In genomic region chr16:10182186-10182683, GRCh38 we compare ENCODE assay signal across 9 cellular contexts. TPM values are rescaled to one million over a fixed set of nuclear protein-coding genes. Genes with fewer than 3 reads are reported as not detected.
DNase-seq lines count a peak whose midpoint lies in the region; TF ChIP-seq lines count a peak whose summit lies in the region.
"Had no signal": no experiment of that assay in that cellular context is flagged by ENCODE, and none has a peak within 500 bp of the region (broad histone marks: within the 10 kb centered on the region; RNA-seq: fewer than 3 reads in every experiment).

Gene GRIN2A (minus strand): TSS chr16:10182428. CDS start chr16:10180411, 2,017 bp downstream.

- H3K9me2 ChIP-seq in MM.1S (replicated peaks; ENCODE audit: insufficient read depth, low read length), result no peaks in the 10 kb centered on the region

- no peak within 1 kb of the TSS for H3K4ac ChIP-seq in trophoblast cell (ENCODE audit: low read depth, low read length)

- no TSS peak for BruUV-seq in Caco-2 (replicated peaks; lab: Mats Ljungman, UMichigan)

- no peak within 1 kb of the TSS for H3K18ac ChIP-seq in trophoblast cell (ENCODE audit: low read length)

- H3K27ac ChIP-seq in MM.1S (ENCODE audit: low read length), result no peak within 1 kb of the TSS
- H3K27ac ChIP-seq in trophoblast cell (ENCODE audit: low read depth, low read length), result no peak within 1 kb of the TSS

- no peak within 1 kb of the TSS for H3K9ac ChIP-seq in MM.1S (ENCODE audit: low read length)
- no peak within 1 kb of the TSS for H3K9ac ChIP-seq in trophoblast cell (ENCODE audit: low read length)

- H2BK5ac ChIP-seq in trophoblast cell (ENCODE audit: low read depth, low read length, poor library complexity), result no peak within 1 kb of the TSS

- no peaks in the 10 kb centered on the region for H3F3A ChIP-seq in MM.1S (ENCODE audit: insufficient read depth, low read length)

- H2AK5ac ChIP-seq in trophoblast cell (ENCODE audit: low read length), result no peak within 1 kb of the TSS

- H2BK120ac ChIP-seq in trophoblast cell (ENCODE audit: insufficient read depth, low read length, poor library complexity), result no peak within 1 kb of the TSS

- intact Hi-C loops in Caco-2 (cut with micrococcal nuclease; ENCODE audit: unreplicated experiment), result no loop called here

- H4K8ac ChIP-seq in trophoblast cell (ENCODE audit: low read depth, low read length), result no peak within 1 kb of the TSS

- CTCF ChIA-PET in Caco-2 (lab: Charles Lee), result interaction anchor here (0.6 kb wide), 3 partner anchors 13 to 916 kb away, joined by 4 to 12 read pairs (median 5); no protein-coding TSS in a partner anchor

- no peak within 1 kb of the TSS for H3K14ac ChIP-seq in trophoblast cell (ENCODE audit: low read length)

- no peaks in the 10 kb centered on the region for H3K79me1 ChIP-seq in trophoblast cell (ENCODE audit: low read length)

- POLR2A ChIA-PET in Caco-2 (lab: Charles Lee), result no interaction called here

- no peak within 1 kb of the TSS for H3K23ac ChIP-seq in trophoblast cell (ENCODE audit: low read length)

- peaks cover 6% of the 10 kb centered on the region for H3K9me3 Mint-ChIP-seq in Caco-2 (ENCODE audit: unreplicated experiment)
- no peaks in the 10 kb centered on the region for H3K9me3 Mint-ChIP-seq in T-helper 2 cell treated with Interferon-gamma antibody and Interleukin-4, amounts not matched to agents 5 μg/mL and 100 μg/mL, for 36 hours

- no peak within 1 kb of the TSS for H4K12ac ChIP-seq in trophoblast cell (ENCODE audit: low read depth, low read length)

- no peak within 1 kb of the TSS for H3K27ac Mint-ChIP-seq in Caco-2 (ENCODE audit: unreplicated experiment)
- no peak within 1 kb of the TSS for H3K27ac Mint-ChIP-seq in T-helper 2 cell treated with Interferon-gamma antibody and Interleukin-4, amounts not matched to agents 5 μg/mL and 100 μg/mL, for 36 hours

- no peak for TF ChIP-seq CTCF in Caco-2 (IDR thresholded peaks at IDR 0.05; ENCODE audit: insufficient read depth in 1 of 2, low read depth in 1 of 2, low read length in 1 of 2, severe bottlenecking in 1 of 2, unreplicated experiment in 1 of 2)
- TF ChIP-seq CTCF in MM.1S (IDR thresholded peaks at IDR 0.05; ENCODE audit: low read length), result no peak

- H4K91ac ChIP-seq in trophoblast cell (ENCODE audit: low read depth, low read length), result no peak within 1 kb of the TSS

- no peaks in the 10 kb centered on the region for H3K36me3 Mint-ChIP-seq in Caco-2 (ENCODE audit: insufficient read depth, unreplicated experiment)
- no peaks in the 10 kb centered on the region for H3K36me3 Mint-ChIP-seq in T-helper 2 cell treated with Interferon-gamma antibody and Interleukin-4, amounts not matched to agents 5 μg/mL and 100 μg/mL, for 36 hours (ENCODE audit: low read depth)

- DNase-seq in Caco-2 (peak in 1 of 2 experiments; percentile 9), MM.1S (no peak), globus pallidus (ENCODE audit: low spot score) (peak; percentile 23), trophoblast cell (no peak), NCI-H526 treated with DMSO at 0.1 percent for 48 hours (lab: John Stamatoyannopoulos, UW) (no peak)
- no peak for DNase-seq in T-helper 2 cell treated with Interferon-gamma antibody and Interleukin-4, amounts not matched to agents 5 μg/mL and 100 μg/mL, for 36 hours (ENCODE audit: low spot score)
- DNase-seq in stimulated activated CD4-positive, alpha-beta T cell treated with anti-CD3 and anti-CD28 coated beads, Interleukin-1b, Interleukin-23, amount 100 ng/mL, for 48 hours, result no peak
- no peak for DNase-seq in activated T-cell treated with anti-CD3 and anti-CD28 coated beads, Interleukin-2, amount 50 U/mL, for 1 hour

- H3K4me1 Mint-ChIP-seq in Caco-2 (ENCODE audit: low read depth, unreplicated experiment), result no peaks in the 10 kb centered on the region
- peaks cover 3% of the 10 kb centered on the region for H3K4me1 Mint-ChIP-seq in T-helper 2 cell treated with Interferon-gamma antibody and Interleukin-4, amounts not matched to agents 5 μg/mL and 100 μg/mL, for 36 hours (ENCODE audit: low read depth)

- no peaks in the 10 kb centered on the region for H3K27me3 ChIP-seq in Caco-2 (replicated peaks; ENCODE audit: control insufficient read depth, insufficient read depth, low read length)
- H3K27me3 ChIP-seq in MM.1S (replicated peaks; ENCODE audit: insufficient read depth, low read length), result peaks cover 24% of the 10 kb centered on the region
- H3K27me3 ChIP-seq in trophoblast cell (ENCODE audit: insufficient read depth, low read length), result peaks cover 25% of the 10 kb centered on the region

- H3K4me3 Mint-ChIP-seq in Caco-2 (ENCODE audit: unreplicated experiment), result peak within 1 kb of the TSS; percentile 64
- no peak within 1 kb of the TSS for H3K4me3 Mint-ChIP-seq in T-helper 2 cell treated with Interferon-gamma antibody and Interleukin-4, amounts not matched to agents 5 μg/mL and 100 μg/mL, for 36 hours

- no peaks in the 10 kb centered on the region for H3K36me3 ChIP-seq in Caco-2 (ENCODE audit: control insufficient read depth, insufficient read depth, low read length)
- H3K36me3 ChIP-seq in MM.1S (replicated peaks; ENCODE audit: insufficient read depth, low read length), result no peaks in the 10 kb centered on the region
- H3K36me3 ChIP-seq in trophoblast cell (ENCODE audit: control insufficient read depth in 1 of 2, insufficient read depth in 2 of 2, low read length in 2 of 2), result no peaks in the 10 kb centered on the region

- H3K4me3 ChIP-seq in Caco-2 (ENCODE audit: low read depth, low read length) (peak within 1 kb of the TSS; percentile 29), MM.1S (ENCODE audit: low read length) (peak within 1 kb of the TSS; percentile 58), trophoblast cell (ENCODE audit: low read depth, low read length) (peak within 1 kb of the TSS; percentile 60)

- H3K4me1 ChIP-seq in Caco-2 (0 out of 2 replicates have a peak, but pooled peaks cover 7% of the 10 kb centered on the region), MM.1S (ENCODE audit: low read length) (peaks cover 8% of the 10 kb centered on the region; the same call in 1 of the 2 replicates), trophoblast cell (ENCODE audit: control insufficient read depth in 1 of 2, insufficient read depth in 2 of 2, low read length in 2 of 2) (peaks cover 16 to 24% of the 10 kb centered on the region in 2 experiments)

- no peaks in the 10 kb centered on the region for H4K20me1 ChIP-seq in MM.1S (ENCODE audit: insufficient read depth, low read length)

- peak within 1 kb of the TSS; percentile 94 for H3K4me2 ChIP-seq in MM.1S (ENCODE audit: low read depth, low read length)
- H3K4me2 ChIP-seq in trophoblast cell (ENCODE audit: low read length), result peak within 1 kb of the TSS; percentile 82

- H2BK12ac ChIP-seq in trophoblast cell (ENCODE audit: low read length), result no peak within 1 kb of the TSS

- H3K9me3 ChIP-seq in Caco-2 (no peaks in the 10 kb centered on the region), MM.1S (replicated peaks; ENCODE audit: insufficient read depth, low read length) (no peaks in the 10 kb centered on the region), trophoblast cell (ENCODE audit: insufficient read depth, low read depth, low read length) (peaks cover 5% of the 10 kb centered on the region)

- H3K79me2 ChIP-seq in MM.1S (ENCODE audit: low read length), result no peaks in the 10 kb centered on the region
- H3K79me2 ChIP-seq in trophoblast cell (ENCODE audit: control insufficient read depth, insufficient read depth, low read length, poor library complexity), result no peaks in the 10 kb centered on the region

- peaks cover 3% of the 10 kb centered on the region for H3K27me3 Mint-ChIP-seq in Caco-2 (ENCODE audit: insufficient read depth, unreplicated experiment)
- peaks cover 41% of the 10 kb centered on the region for H3K27me3 Mint-ChIP-seq in T-helper 2 cell treated with Interferon-gamma antibody and Interleukin-4, amounts not matched to agents 5 μg/mL and 100 μg/mL, for 36 hours (ENCODE audit: low read depth)

- WGBS in trophoblast cell (ENCODE audit: extremely low coverage, insufficient coverage, insufficient read length), result no CpG with 5 or more reads among the region's 29 CpGs

- H2AFZ ChIP-seq in MM.1S (ENCODE audit: low read length) (peak within 1 kb of the TSS; percentile 73), trophoblast cell (ENCODE audit: insufficient read depth, low read length, poor library complexity) (peak within 1 kb of the TSS; percentile 14)

RNA-seq across cellular contexts. Expression of gene GRIN2A, which starts in this region (rescaled TPM):
- 0.30 and 0.54 TPM in 2 replicates for total RNA-seq in Caco-2 (2022)
- 0.06 and 0.12 TPM in 2 replicates for polyA plus RNA-seq in trophoblast cell (2013)
- total RNA-seq: T-helper 2 cell treated with Interferon-gamma antibody and Interleukin-4, amounts not matched to agents 100 ng/mL and 5 ng/mL, for 36 hours had no signal
